Comparison of ENCODE assay signal across 1 cellular context in genomic region chr2:20620271-20620681, GRCh38.
TF ChIP-seq lines count a peak whose summit lies in the region.

No MANE protein-coding gene starts in this region.

TF ChIP-seq in HepG2, 621 proteins besides CTCF, POLR2A, EP300 and RAD21:
- TF ChIP-seq POGZ (CRISPR knock-in tag; IDR thresholded peaks at IDR 0.05) (no peak), MLX (CRISPR knock-in tag; IDR thresholded peaks at IDR 0.05) (no peak), PHF20 (CRISPR knock-in tag; IDR thresholded peaks at IDR 0.05) (no peak), PRMT3 (CRISPR knock-in tag; IDR thresholded peaks at IDR 0.05; ENCODE audit: borderline replicate concordance, low read depth) (no peak), GMEB1 (CRISPR knock-in tag; IDR thresholded peaks at IDR 0.05; ENCODE audit: borderline replicate concordance) (no peak), AFF4 (CRISPR knock-in tag; IDR thresholded peaks at IDR 0.05) (no peak), SNAPC5 (CRISPR knock-in tag; IDR thresholded peaks at IDR 0.05; ENCODE audit: borderline replicate concordance) (no peak), NFAT5 (CRISPR knock-in tag; IDR thresholded peaks at IDR 0.05) (0 out of 2 replicates have a peak, but pooled peaks have one; percentile 4)
